In genomic region chr17:1773000-1773714, GRCh38 we compare ENCODE assay signal across 10 cellular contexts. TPM values are rescaled to one million over a fixed set of nuclear protein-coding genes. Genes with fewer than 3 reads are reported as not detected.
DNase-seq lines count a peak whose midpoint lies in the region; ATAC-seq and TF ChIP-seq lines count a peak whose summit lies in the region.
"Not testable (repeated sequence)": the region's sequence is repeated elsewhere in the genome, so short reads cannot be mapped to it uniquely, and the experiment has no call there.
"Had no signal": no experiment of that assay in that cellular context is flagged by ENCODE, and none has a peak within 500 bp of the region (broad histone marks: within the 10 kb centered on the region; RNA-seq: fewer than 3 reads in every experiment).

No MANE protein-coding gene starts in this region.

- not testable (repeated sequence) for H3K4me3 ChIP-seq in CD4-positive, CD25-positive, alpha-beta regulatory T cell (ENCODE audit: low read depth, low read length); cardiac fibroblast (replicated peaks in 1 of 2; ENCODE audit: low read depth in 2 of 2, low read length in 2 of 2); left lung; subcutaneous abdominal adipose tissue (ENCODE audit: low read depth in 1 of 5, low read length in 5 of 5)

- H3K27me3 ChIP-seq in CD4-positive, CD25-positive, alpha-beta regulatory T cell (ENCODE audit: control insufficient read depth, insufficient read depth, low read length); left lung; subcutaneous abdominal adipose tissue (ENCODE audit: control insufficient read depth in 5 of 5, insufficient read depth in 4 of 5, low read length in 5 of 5): not testable (repeated sequence)

- intact Hi-C loops in left lung (cut with DNase I), result loop anchor here (5.0 to 10.0 kb wide), 2 partner anchors 46 to 48 kb away; partner anchors contain the start of gene WDR81 (in 1 of the 2)

- not testable (repeated sequence) for H3K27me3 Mint-ChIP-seq in CD4-positive, CD25-positive, alpha-beta regulatory T cell; activated CD8-positive, alpha-beta T cell treated with anti-CD3 and anti-CD28 coated beads, Interleukin-2, amount 10 ng/mL, durations not matched to agents 7 days and 5 days (ENCODE audit: low read depth); progenitor cell of endocrine pancreas

- H3K4me3 Mint-ChIP-seq in CD4-positive, CD25-positive, alpha-beta regulatory T cell; activated CD8-positive, alpha-beta T cell treated with anti-CD3 and anti-CD28 coated beads, Interleukin-2, amount 10 ng/mL, durations not matched to agents 7 days and 5 days; progenitor cell of endocrine pancreas (ENCODE audit: low read depth): not testable (repeated sequence)

- H3K27ac Mint-ChIP-seq in CD4-positive, CD25-positive, alpha-beta regulatory T cell, result peak overlapping the region; percentile 8 to 73 (median 15)
- peak overlapping the region; percentile 34 for H3K27ac Mint-ChIP-seq in activated CD8-positive, alpha-beta T cell treated with anti-CD3 and anti-CD28 coated beads, Interleukin-2, amount 10 ng/mL, durations not matched to agents 7 days and 5 days
- peak overlapping the region; percentile 89 for H3K27ac Mint-ChIP-seq in progenitor cell of endocrine pancreas

- not testable (repeated sequence) for ATAC-seq in CD4-positive, CD25-positive, alpha-beta regulatory T cell (ENCODE audit: low read depth in 2 of 2); activated CD8-positive, alpha-beta T cell treated with anti-CD3 and anti-CD28 coated beads, Interleukin-2, amount 10 ng/mL, durations not matched to agents 7 days and 5 days
- peak; percentile 23 for ATAC-seq in left lung

- not testable (repeated sequence) for DNase-seq in CD4-positive, CD25-positive, alpha-beta regulatory T cell; activated CD8-positive, alpha-beta T cell treated with anti-CD3 and anti-CD28 coated beads, Interleukin-2, amount 10 ng/mL, durations not matched to agents 7 days and 5 days; left lung; progenitor cell of endocrine pancreas (ENCODE audit: low spot score, unreplicated experiment)
- DNase-seq in NCI-H226 (peak; percentile 15), cardiac fibroblast (ENCODE audit: low read depth in 2 of 2) (peak; percentile 50 to 76), glomerular visceral epithelial cell (ENCODE audit: extremely low spot score) (peak; percentile 61)

- H3K36me3 Mint-ChIP-seq in CD4-positive, CD25-positive, alpha-beta regulatory T cell, result not testable (repeated sequence)
- H3K36me3 Mint-ChIP-seq in activated CD8-positive, alpha-beta T cell treated with anti-CD3 and anti-CD28 coated beads, Interleukin-2, amount 10 ng/mL, durations not matched to agents 7 days and 5 days (ENCODE audit: low read depth), result peaks cover 17% of the 10 kb centered on the region
- peaks cover 13% of the 10 kb centered on the region for H3K36me3 Mint-ChIP-seq in progenitor cell of endocrine pancreas (ENCODE audit: insufficient read depth)

- H3K4me1 Mint-ChIP-seq in CD4-positive, CD25-positive, alpha-beta regulatory T cell, result peaks cover 0 to 14% (median under 1%) of the 10 kb centered on the region in 4 donors
- H3K4me1 Mint-ChIP-seq in activated CD8-positive, alpha-beta T cell treated with anti-CD3 and anti-CD28 coated beads, Interleukin-2, amount 10 ng/mL, durations not matched to agents 7 days and 5 days (ENCODE audit: low read depth), result peaks cover 22% of the 10 kb centered on the region
- peaks cover 10% of the 10 kb centered on the region for H3K4me1 Mint-ChIP-seq in progenitor cell of endocrine pancreas (ENCODE audit: low read depth)

- peak overlapping the region in 2 of 5 donors; percentile 7 to 37 for H3K9ac ChIP-seq in subcutaneous abdominal adipose tissue (ENCODE audit: low read length in 5 of 5)

- H3K27ac ChIP-seq in CD4-positive, CD25-positive, alpha-beta regulatory T cell (ENCODE audit: insufficient read depth, low read length, poor library complexity, severe bottlenecking), result not testable (repeated sequence)
- H3K27ac ChIP-seq in left lung (peak overlapping the region in 1 of 2 donors; percentile 44), subcutaneous abdominal adipose tissue (ENCODE audit: low read depth, low read length) (peak overlapping the region; percentile 93)

- H3K4me1 ChIP-seq in CD4-positive, CD25-positive, alpha-beta regulatory T cell (ENCODE audit: control insufficient read depth, insufficient read depth, low read length, poor library complexity, severe bottlenecking), result not testable (repeated sequence)
- H3K4me1 ChIP-seq in left lung (peaks cover 13 to 42% of the 10 kb centered on the region in 2 donors), subcutaneous abdominal adipose tissue (ENCODE audit: control insufficient read depth in 5 of 5, insufficient read depth in 5 of 5, low read length in 5 of 5) (peaks cover 2 to 29% (median 21%) of the 10 kb centered on the region in 5 donors)

- TF ChIP-seq CTCF in cardiac fibroblast (IDR thresholded peaks at IDR 0.05; ENCODE audit: low read depth, low read length); left lung (IDR thresholded peaks at IDR 0.05); progenitor cell of endocrine pancreas (IDR thresholded peaks at IDR 0.05; ENCODE audit: unreplicated experiment): not testable (repeated sequence)

- peaks cover 10% of the 10 kb centered on the region for H3K36me3 ChIP-seq in CD4-positive, CD25-positive, alpha-beta regulatory T cell (ENCODE audit: control insufficient read depth, insufficient read depth, low read length)
- H3K36me3 ChIP-seq in left lung (peaks cover 0 to 21% of the 10 kb centered on the region in 2 donors), subcutaneous abdominal adipose tissue (ENCODE audit: control insufficient read depth in 5 of 5, insufficient read depth in 5 of 5, low read length in 5 of 5) (peaks cover 3 to 62% (median 57%) of the 10 kb centered on the region in 5 donors)

- not testable (repeated sequence) for H3K9me3 ChIP-seq in CD4-positive, CD25-positive, alpha-beta regulatory T cell (ENCODE audit: control insufficient read depth in 2 of 2, low read length in 2 of 2); left lung; subcutaneous abdominal adipose tissue (ENCODE audit: control insufficient read depth in 5 of 5, low read length in 5 of 5)

- POLR2A ChIA-PET in activated CD8-positive, alpha-beta T cell treated with anti-CD3 and anti-CD28 coated beads, Interleukin-2, amount 10 ng/mL, durations not matched to agents 7 days and 5 days (lab: Charles Lee), result interaction anchor here (0.8 to 1.1 kb wide), 3 partner anchors 8 to 56 kb away, joined by 3 to 5 read pairs (median 3); no protein-coding TSS in a partner anchor

- CTCF ChIA-PET in activated CD8-positive, alpha-beta T cell treated with anti-CD3 and anti-CD28 coated beads, Interleukin-2, amount 10 ng/mL, durations not matched to agents 7 days and 5 days (lab: Charles Lee), result interaction anchor here (1.5 kb wide), 1 partner anchor 52 kb away, joined by 7 read pairs; no protein-coding TSS in a partner anchor

- H3K9me3 Mint-ChIP-seq in CD4-positive, CD25-positive, alpha-beta regulatory T cell; activated CD8-positive, alpha-beta T cell treated with anti-CD3 and anti-CD28 coated beads, Interleukin-2, amount 10 ng/mL, durations not matched to agents 7 days and 5 days (ENCODE audit: insufficient read depth); progenitor cell of endocrine pancreas (ENCODE audit: low read depth): not testable (repeated sequence)

RNA-seq across cellular contexts. Expression of gene SERPINF1, which starts 11.3 kb away (rescaled TPM):
- not detected for total RNA-seq in CD4-positive, CD25-positive, alpha-beta regulatory T cell
- 1 to 10 TPM in 3 of 4 donors, under 1 TPM in 1; 0.36 to 1.6 (median 1.5) TPM for polyA plus RNA-seq in CD4-positive, CD25-positive, alpha-beta regulatory T cell
- total RNA-seq in activated CD8-positive, alpha-beta T cell treated with anti-CD3 and anti-CD28 coated beads, Interleukin-2, amount 10 ng/mL, durations not matched to agents 7 days and 5 days, result 1 to 10 TPM; 3.9 to 6.0 TPM
- total RNA-seq in left lung (100 to 1,000 TPM; 218 to 224 TPM), progenitor cell of endocrine pancreas (163 and 169 TPM in 2 replicates)
- total RNA-seq: natural killer cell treated with Interleukin-12 subunit alpha and Interleukin-12 subunit beta and Interleukin-15 and Interleukin-18, amount 100 ng/mL, for 72 hours had no signal

RNA-seq across cellular contexts. Expression of gene SERPINF2, which starts 30.5 kb away (rescaled TPM):
- total RNA-seq in CD4-positive, CD25-positive, alpha-beta regulatory T cell, result 0.69 TPM
- polyA plus RNA-seq in CD4-positive, CD25-positive, alpha-beta regulatory T cell, result not detected
- total RNA-seq in activated CD8-positive, alpha-beta T cell treated with anti-CD3 and anti-CD28 coated beads, Interleukin-2, amount 10 ng/mL, durations not matched to agents 7 days and 5 days, result under 1 TPM; 0.16 to 0.31 TPM
- total RNA-seq in left lung (10 to 100 TPM in 1 of 2 donors, 1 to 10 TPM in 1; 4.2 to 32.6 TPM), progenitor cell of endocrine pancreas (68.6 and 74.5 TPM in 2 replicates)
- total RNA-seq: activated CD4-positive, alpha-beta memory T cell treated with anti-CD3 and anti-CD28 coated beads for 36 hours had no signal

RNA-seq across cellular contexts. Expression of gene WDR81, which starts 48.7 kb away (rescaled TPM):
- total RNA-seq in CD4-positive, CD25-positive, alpha-beta regulatory T cell, result 48.4 TPM
- 10 to 100 TPM; 10.6 to 15.5 (median 11.1) TPM for polyA plus RNA-seq in CD4-positive, CD25-positive, alpha-beta regulatory T cell
- 10 to 100 TPM; 29.4 to 30.8 TPM for total RNA-seq in activated CD8-positive, alpha-beta T cell treated with anti-CD3 and anti-CD28 coated beads, Interleukin-2, amount 10 ng/mL, durations not matched to agents 7 days and 5 days
- total RNA-seq in left lung (10 to 100 TPM; 31.8 to 44.2 TPM), progenitor cell of endocrine pancreas (22.1 and 22.4 TPM in 2 replicates)

RNA-seq across cellular contexts. Expression of gene SMYD4, which starts 56.5 kb away (rescaled TPM):
- 25.8 TPM for total RNA-seq in CD4-positive, CD25-positive, alpha-beta regulatory T cell
- polyA plus RNA-seq in CD4-positive, CD25-positive, alpha-beta regulatory T cell, result 10 to 100 TPM in 3 of 4 donors, 1 to 10 TPM in 1; 7.2 to 12.5 (median 12.2) TPM
- total RNA-seq in activated CD8-positive, alpha-beta T cell treated with anti-CD3 and anti-CD28 coated beads, Interleukin-2, amount 10 ng/mL, durations not matched to agents 7 days and 5 days, result 10 to 100 TPM; 40.3 to 41.7 TPM
- 10 to 100 TPM; 13.3 to 16.6 TPM for total RNA-seq in left lung
- 26.6 and 33.5 TPM in 2 replicates for total RNA-seq in progenitor cell of endocrine pancreas

RNA-seq across cellular contexts. Expression of gene RPA1, which starts 56.6 kb away (rescaled TPM):
- 66.3 TPM for total RNA-seq in CD4-positive, CD25-positive, alpha-beta regulatory T cell
- polyA plus RNA-seq in CD4-positive, CD25-positive, alpha-beta regulatory T cell, result 10 to 100 TPM; 69.7 to 94.5 (median 81.7) TPM
- 100 to 1,000 TPM; 314 to 325 TPM for total RNA-seq in activated CD8-positive, alpha-beta T cell treated with anti-CD3 and anti-CD28 coated beads, Interleukin-2, amount 10 ng/mL, durations not matched to agents 7 days and 5 days
- total RNA-seq in left lung (10 to 100 TPM; 73.4 to 80.2 TPM), progenitor cell of endocrine pancreas (111 and 119 TPM in 2 replicates)

Comparison
In these comparisons a context has a peak if more than half of its experiments do, and no peak if none do; other contexts are left out.
1. H3K27ac Mint-ChIP-seq: peak in every context shown above with its lines; median percentile 89 in progenitor cell of endocrine pancreas; 34 in activated CD8-positive, alpha-beta T cell treated with anti-CD3 and anti-CD28 coated beads, Interleukin-2, amount 10 ng/mL, durations not matched to agents 7 days and 5 days; 15 in CD4-positive, CD25-positive, alpha-beta regulatory T cell.
2. RNA of gene SERPINF1, which starts 11.3 kb away (total RNA-seq): 218 to 224 TPM in left lung and 163 to 169 TPM in progenitor cell of endocrine pancreas; 3.9 to 6.0 TPM in activated CD8-positive, alpha-beta T cell treated with anti-CD3 and anti-CD28 coated beads, Interleukin-2, amount 10 ng/mL, durations not matched to agents 7 days and 5 days and not detected in CD4-positive, CD25-positive, alpha-beta regulatory T cell (single experiment); every median in the first group is over 10 times any median in the second.